In genomic region chr16:84928679-84929420, GRCh38 we compare ENCODE assay signal across 12 cellular contexts.
DNase-seq lines count a peak whose midpoint lies in the region; ATAC-seq and TF ChIP-seq lines count a peak whose summit lies in the region.
"Had no signal": no experiment of that assay in that cellular context is flagged by ENCODE, and none has a peak within 500 bp of the region (broad histone marks: within the 10 kb centered on the region; RNA-seq: fewer than 3 reads in every experiment).

No MANE protein-coding gene starts in this region.

- H2AFZ ChIP-seq in fibroblast of lung (ENCODE audit: low read length): no peak overlapping the region

- no peak for TF ChIP-seq CTCF in fibroblast of lung (conservative IDR thresholded peaks at IDR 0.05 in 1 of 2, IDR thresholded peaks at IDR 0.05 in 1 of 2; ENCODE audit: low read depth in 1 of 2, low read length in 2 of 2)
- TF ChIP-seq CTCF in nephron (IDR thresholded peaks at IDR 0.05; ENCODE audit: unreplicated experiment in 3 of 3): no peak
- TF ChIP-seq CTCF in vagina (IDR thresholded peaks at IDR 0.05): no peak

- peak overlapping the region; percentile 40 for H3K4me2 ChIP-seq in fibroblast of lung (ENCODE audit: extremely low read depth, insufficient read depth, low read length)

- no peaks in the 10 kb centered on the region for H4K20me1 ChIP-seq in fibroblast of lung (ENCODE audit: control insufficient read depth, extremely low read depth, insufficient read depth, low read length)

- peaks cover 10% of the 10 kb centered on the region for H3K27me3 Mint-ChIP-seq in nephron (ENCODE audit: low read depth)

- intact Hi-C loops in Right ventricle myocardium inferior (cut with DNase I) (loop anchor here (5.0 kb wide), 1 partner anchor 97 kb away; no protein-coding TSS in a partner anchor), cardiac septum (cut with DNase I) (loop anchor here (5.0 kb wide), 1 partner anchor 92 kb away; no protein-coding TSS in a partner anchor), vagina (cut with DNase I) (no loop called here)

- no peaks in the 10 kb centered on the region for H3K9me3 Mint-ChIP-seq in nephron

- H3K4me1 ChIP-seq in fibroblast of lung (ENCODE audit: control insufficient read depth, extremely low read depth, insufficient read depth, low read length) (peaks cover 18% of the 10 kb centered on the region), vagina (peaks cover 59% of the 10 kb centered on the region)
- H3K4me1 ChIP-seq: SJSA1 had no signal

- TF ChIP-seq POLR2A in vagina (IDR thresholded peaks at IDR 0.05): no peak

- H3K4me1 Mint-ChIP-seq in nephron: peaks cover 57% of the 10 kb centered on the region

- no peak overlapping the region for H3K9ac ChIP-seq in fibroblast of lung (ENCODE audit: insufficient read depth, low read length)

- H3K9me3 ChIP-seq in fibroblast of lung (ENCODE audit: control insufficient read depth, insufficient read depth, low read depth, low read length): no peaks in the 10 kb centered on the region
- no peaks in the 10 kb centered on the region for H3K9me3 ChIP-seq in vagina
- H3K9me3 ChIP-seq: SJSA1 had no signal

- ATAC-seq in Right ventricle myocardium inferior: peak; percentile 78

- peak overlapping the region; percentile 68 to 87 (median 82) for H3K27ac Mint-ChIP-seq in nephron

- no peaks in the 10 kb centered on the region for H3K36me3 Mint-ChIP-seq in nephron (ENCODE audit: low read depth)

- H3K36me3 ChIP-seq in fibroblast of lung (ENCODE audit: control insufficient read depth, insufficient read depth, low read length): no peaks in the 10 kb centered on the region
- no peaks in the 10 kb centered on the region for H3K36me3 ChIP-seq in vagina
- H3K36me3 ChIP-seq: SJSA1 had no signal

- no peak overlapping the region for H3K4me3 Mint-ChIP-seq in nephron

- H3K27me3 ChIP-seq in fibroblast of lung (ENCODE audit: control insufficient read depth, insufficient read depth, low read length) (no peaks in the 10 kb centered on the region), vagina (no peaks in the 10 kb centered on the region)
- H3K27me3 ChIP-seq: SJSA1 had no signal

- DNase-seq in Right ventricle myocardium inferior (ENCODE audit: missing footprints) (peak; percentile 90), cardiac septum (ENCODE audit: low spot score) (no peak), fibroblast of lung (ENCODE audit: low read depth in 2 of 2) (peak in 1 of 2 donors; percentile 81), vagina (ENCODE audit: extremely low spot score in 2 of 2) (no peak), NCI-H1694 (lab: John Stamatoyannopoulos, UW) (no peak), dermis blood vessel endothelial cell (no peak), activated gamma-delta T cell treated with Interleukin-2 at 50 U/mL for 16 hours (no peak)
- DNase-seq: ACHN; activated CD4-positive, alpha-beta T cell treated with anti-CD3 and anti-CD28 coated beads for 1 hour; activated naive CD4-positive, alpha-beta T cell treated with Interleukin-2 at 50 U/mL for 16 hours had no signal

- H3K79me2 ChIP-seq in fibroblast of lung (ENCODE audit: control insufficient read depth, insufficient read depth, low read length): no peaks in the 10 kb centered on the region

- H3K27ac ChIP-seq in fibroblast of lung (ENCODE audit: insufficient read depth, low read length): no peak overlapping the region
- peak overlapping the region; percentile 81 for H3K27ac ChIP-seq in vagina
- H3K27ac ChIP-seq: SJSA1 had no signal

- H3K4me3 ChIP-seq in fibroblast of lung (replicated peaks in 1 of 4; ENCODE audit: control extremely low read depth in 1 of 4, insufficient read depth in 1 of 4, low read depth in 3 of 4, low read length in 4 of 4) (no peak overlapping the region), vagina (no peak overlapping the region)
- H3K4me3 ChIP-seq: SJSA1 had no signal
